ENCODE assay signal across 1 cellular context in the genomic region with DNA sequence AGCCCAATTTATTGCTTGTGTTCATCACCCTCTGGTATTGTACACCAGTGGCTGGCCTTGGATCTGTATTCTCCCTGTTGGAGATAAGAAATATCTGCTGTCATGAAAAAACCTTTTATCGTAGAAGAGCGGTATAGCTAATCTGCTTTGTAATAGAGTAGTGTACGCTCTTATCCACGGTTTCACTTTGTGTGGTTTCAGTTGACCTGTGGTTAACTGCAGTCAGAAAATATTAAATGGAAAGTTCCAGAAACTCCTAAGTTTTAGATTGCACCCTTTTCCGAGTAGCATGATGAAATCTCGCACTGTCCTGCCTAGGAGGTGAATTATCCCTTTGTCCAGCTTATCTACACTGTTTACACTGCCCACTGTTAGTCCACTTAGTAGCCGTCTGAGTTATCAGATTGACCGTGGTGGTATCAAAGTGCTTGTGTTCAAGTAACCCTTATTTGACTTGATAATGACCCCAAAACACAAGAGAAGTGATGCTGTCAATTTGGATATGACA.
A peak's percentile ranks its signal among the peaks of the same experiment; 100 is the strongest.
TF ChIP-seq lines count a peak whose summit lies in the region.

No MANE protein-coding gene starts in this region.

TF ChIP-seq in K562, 482 proteins besides CTCF, POLR2A, EP300 and RAD21 (continued from another document and continues in another):
- TF ChIP-seq, protein P1, sequence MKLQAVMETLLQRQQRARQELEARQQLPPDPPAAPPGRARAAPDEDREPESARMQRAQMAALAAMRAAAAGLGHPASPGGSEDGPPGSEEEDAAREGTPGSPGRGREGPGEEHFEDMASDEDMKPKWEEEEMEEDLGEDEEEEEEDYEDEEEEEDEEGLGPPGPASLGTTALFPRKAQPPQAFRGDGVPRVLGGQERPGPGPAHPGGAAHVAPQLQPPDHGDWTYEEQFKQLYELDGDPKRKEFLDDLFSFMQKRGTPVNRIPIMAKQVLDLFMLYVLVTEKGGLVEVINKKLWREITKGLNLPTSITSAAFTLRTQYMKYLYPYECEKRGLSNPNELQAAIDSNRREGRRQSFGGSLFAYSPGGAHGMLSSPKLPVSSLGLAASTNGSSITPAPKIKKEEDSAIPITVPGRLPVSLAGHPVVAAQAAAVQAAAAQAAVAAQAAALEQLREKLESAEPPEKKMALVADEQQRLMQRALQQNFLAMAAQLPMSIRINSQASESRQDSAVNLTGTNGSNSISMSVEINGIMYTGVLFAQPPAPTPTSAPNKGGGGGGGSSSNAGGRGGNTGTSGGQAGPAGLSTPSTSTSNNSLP (IDR thresholded peaks at IDR 0.05; ENCODE audit: borderline replicate concordance, low read depth, low read length), result peak; percentile 73
- TF ChIP-seq BRD4 (IDR thresholded peaks at IDR 0.05), result no peak
- TF ChIP-seq COPS2 (conservative IDR thresholded peaks at IDR 0.05), result no peak
- TF ChIP-seq HNRNPH1 (optimal IDR thresholded peaks at IDR 0.05; ENCODE audit: low read depth, low read length), result no peak
- no peak for TF ChIP-seq ZBTB17 (CRISPR knock-in tag; IDR thresholded peaks at IDR 0.05)
- TF ChIP-seq MEIS2 (IDR thresholded peaks at IDR 0.05; ENCODE audit: partially characterized antibody), result peak; percentile 84
- TF ChIP-seq HLTF (IDR thresholded peaks at IDR 0.05), result no peak
- TF ChIP-seq BRF1 (IDR thresholded peaks at IDR 0.05; ENCODE audit: borderline replicate concordance, extremely low read depth, insufficient read length), result no peak
- no peak for TF ChIP-seq KLF6 (CRISPR knock-in tag; IDR thresholded peaks at IDR 0.05; ENCODE audit: borderline replicate concordance)
- no peak for TF ChIP-seq POLR2B (IDR thresholded peaks at IDR 0.05; ENCODE audit: low read depth, partially characterized antibody)
- TF ChIP-seq MIER1 (IDR thresholded peaks at IDR 0.05; ENCODE audit: low read depth), result no peak
- no peak for TF ChIP-seq SRF (CRISPR knock-in tag; IDR thresholded peaks at IDR 0.05)
- TF ChIP-seq, protein P2, sequence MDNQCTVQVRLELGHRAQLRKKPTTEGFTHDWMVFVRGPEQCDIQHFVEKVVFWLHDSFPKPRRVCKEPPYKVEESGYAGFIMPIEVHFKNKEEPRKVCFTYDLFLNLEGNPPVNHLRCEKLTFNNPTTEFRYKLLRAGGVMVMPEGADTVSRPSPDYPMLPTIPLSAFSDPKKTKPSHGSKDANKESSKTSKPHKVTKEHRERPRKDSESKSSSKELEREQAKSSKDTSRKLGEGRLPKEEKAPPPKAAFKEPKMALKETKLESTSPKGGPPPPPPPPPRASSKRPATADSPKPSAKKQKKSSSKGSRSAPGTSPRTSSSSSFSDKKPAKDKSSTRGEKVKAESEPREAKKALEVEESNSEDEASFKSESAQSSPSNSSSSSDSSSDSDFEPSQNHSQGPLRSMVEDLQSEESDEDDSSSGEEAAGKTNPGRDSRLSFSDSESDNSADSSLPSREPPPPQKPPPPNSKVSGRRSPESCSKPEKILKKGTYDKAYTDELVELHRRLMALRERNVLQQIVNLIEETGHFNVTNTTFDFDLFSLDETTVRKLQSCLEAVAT (IDR thresholded peaks at IDR 0.05), result peak in 1 of 2 experiments; percentile 80; a peak in 2 of 4 replicates
- no peak for TF ChIP-seq GABPA (tag; conservative IDR thresholded peaks at IDR 0.05; ENCODE audit: low read depth)
- TF ChIP-seq NUFIP1 (IDR thresholded peaks at IDR 0.05; ENCODE audit: partially characterized antibody), result no peak
- TF ChIP-seq MTA3 (IDR thresholded peaks at IDR 0.05; ENCODE audit: borderline replicate concordance), result peak; percentile 78; the same call in 1 of the 2 replicates
- TF ChIP-seq SMARCC2 (IDR thresholded peaks at IDR 0.05; ENCODE audit: low read depth), result peak; percentile 68; the same call in 1 of the 2 replicates
- TF ChIP-seq, protein P3, sequence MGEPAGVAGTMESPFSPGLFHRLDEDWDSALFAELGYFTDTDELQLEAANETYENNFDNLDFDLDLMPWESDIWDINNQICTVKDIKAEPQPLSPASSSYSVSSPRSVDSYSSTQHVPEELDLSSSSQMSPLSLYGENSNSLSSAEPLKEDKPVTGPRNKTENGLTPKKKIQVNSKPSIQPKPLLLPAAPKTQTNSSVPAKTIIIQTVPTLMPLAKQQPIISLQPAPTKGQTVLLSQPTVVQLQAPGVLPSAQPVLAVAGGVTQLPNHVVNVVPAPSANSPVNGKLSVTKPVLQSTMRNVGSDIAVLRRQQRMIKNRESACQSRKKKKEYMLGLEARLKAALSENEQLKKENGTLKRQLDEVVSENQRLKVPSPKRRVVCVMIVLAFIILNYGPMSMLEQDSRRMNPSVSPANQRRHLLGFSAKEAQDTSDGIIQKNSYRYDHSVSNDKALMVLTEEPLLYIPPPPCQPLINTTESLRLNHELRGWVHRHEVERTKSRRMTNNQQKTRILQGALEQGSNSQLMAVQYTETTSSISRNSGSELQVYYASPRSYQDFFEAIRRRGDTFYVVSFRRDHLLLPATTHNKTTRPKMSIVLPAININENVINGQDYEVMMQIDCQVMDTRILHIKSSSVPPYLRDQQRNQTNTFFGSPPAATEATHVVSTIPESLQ (CRISPR knock-in tag; IDR thresholded peaks at IDR 0.05), result no peak
- no peak for TF ChIP-seq BCL6 (CRISPR knock-in tag; IDR thresholded peaks at IDR 0.05)
- no peak for TF ChIP-seq ELF1 (tag; IDR thresholded peaks at IDR 0.05)
- no peak for TF ChIP-seq SAP30 (IDR thresholded peaks at IDR 0.05; ENCODE audit: borderline replicate concordance, insufficient read depth, low read depth, low read length, poor library complexity, severe bottlenecking)
- TF ChIP-seq ZNF785 (CRISPR knock-in tag; IDR thresholded peaks at IDR 0.05), result no peak
- TF ChIP-seq MCM5 (IDR thresholded peaks at IDR 0.05; ENCODE audit: low read depth), result no peak
- TF ChIP-seq ZFPM2 (CRISPR knock-in tag; IDR thresholded peaks at IDR 0.05), result no peak
- TF ChIP-seq POLR2H (tag; IDR thresholded peaks at IDR 0.05; ENCODE audit: low read depth), result no peak
- no peak for TF ChIP-seq DNMT1 (IDR thresholded peaks at IDR 0.05)
- TF ChIP-seq ZNF124 (CRISPR knock-in tag; IDR thresholded peaks at IDR 0.05), result no peak
- TF ChIP-seq CHD1 (IDR thresholded peaks at IDR 0.05; ENCODE audit: low read length), result no peak
- peak; percentile 48; the same call in 1 of the 2 replicates for TF ChIP-seq ZEB2 (IDR thresholded peaks at IDR 0.05)
- TF ChIP-seq ZKSCAN1 (IDR thresholded peaks at IDR 0.05; ENCODE audit: low read depth, low read length), result no peak
- no peak for TF ChIP-seq GTF2A2 (tag; IDR thresholded peaks at IDR 0.05)
- TF ChIP-seq, protein P4, sequence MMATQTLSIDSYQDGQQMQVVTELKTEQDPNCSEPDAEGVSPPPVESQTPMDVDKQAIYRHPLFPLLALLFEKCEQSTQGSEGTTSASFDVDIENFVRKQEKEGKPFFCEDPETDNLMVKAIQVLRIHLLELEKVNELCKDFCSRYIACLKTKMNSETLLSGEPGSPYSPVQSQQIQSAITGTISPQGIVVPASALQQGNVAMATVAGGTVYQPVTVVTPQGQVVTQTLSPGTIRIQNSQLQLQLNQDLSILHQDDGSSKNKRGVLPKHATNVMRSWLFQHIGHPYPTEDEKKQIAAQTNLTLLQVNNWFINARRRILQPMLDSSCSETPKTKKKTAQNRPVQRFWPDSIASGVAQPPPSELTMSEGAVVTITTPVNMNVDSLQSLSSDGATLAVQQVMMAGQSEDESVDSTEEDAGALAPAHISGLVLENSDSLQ (IDR thresholded peaks at IDR 0.05), result 0 out of 2 replicates have a peak, but pooled peaks have one; percentile 19
- TF ChIP-seq ETV5 (CRISPR knock-in tag; IDR thresholded peaks at IDR 0.05; ENCODE audit: low read depth), result no peak
- TF ChIP-seq SMC3 (conservative IDR thresholded peaks at IDR 0.05; ENCODE audit: insufficient read depth, low read depth, low read length), result no peak
- TF ChIP-seq ZC3H11A (IDR thresholded peaks at IDR 0.05; ENCODE audit: low read depth, low read length), result no peak
- no peak for TF ChIP-seq ZFP1 (CRISPR knock-in tag; IDR thresholded peaks at IDR 0.05)
- TF ChIP-seq, protein P5, sequence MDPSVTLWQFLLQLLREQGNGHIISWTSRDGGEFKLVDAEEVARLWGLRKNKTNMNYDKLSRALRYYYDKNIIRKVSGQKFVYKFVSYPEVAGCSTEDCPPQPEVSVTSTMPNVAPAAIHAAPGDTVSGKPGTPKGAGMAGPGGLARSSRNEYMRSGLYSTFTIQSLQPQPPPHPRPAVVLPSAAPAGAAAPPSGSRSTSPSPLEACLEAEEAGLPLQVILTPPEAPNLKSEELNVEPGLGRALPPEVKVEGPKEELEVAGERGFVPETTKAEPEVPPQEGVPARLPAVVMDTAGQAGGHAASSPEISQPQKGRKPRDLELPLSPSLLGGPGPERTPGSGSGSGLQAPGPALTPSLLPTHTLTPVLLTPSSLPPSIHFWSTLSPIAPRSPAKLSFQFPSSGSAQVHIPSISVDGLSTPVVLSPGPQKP (CRISPR knock-in tag; IDR thresholded peaks at IDR 0.05), result no peak
- TF ChIP-seq HDAC2 (IDR thresholded peaks at IDR 0.05), result peak; percentile 88
- no peak for TF ChIP-seq EGR1 (conservative IDR thresholded peaks at IDR 0.05)
- TF ChIP-seq, protein P6, sequence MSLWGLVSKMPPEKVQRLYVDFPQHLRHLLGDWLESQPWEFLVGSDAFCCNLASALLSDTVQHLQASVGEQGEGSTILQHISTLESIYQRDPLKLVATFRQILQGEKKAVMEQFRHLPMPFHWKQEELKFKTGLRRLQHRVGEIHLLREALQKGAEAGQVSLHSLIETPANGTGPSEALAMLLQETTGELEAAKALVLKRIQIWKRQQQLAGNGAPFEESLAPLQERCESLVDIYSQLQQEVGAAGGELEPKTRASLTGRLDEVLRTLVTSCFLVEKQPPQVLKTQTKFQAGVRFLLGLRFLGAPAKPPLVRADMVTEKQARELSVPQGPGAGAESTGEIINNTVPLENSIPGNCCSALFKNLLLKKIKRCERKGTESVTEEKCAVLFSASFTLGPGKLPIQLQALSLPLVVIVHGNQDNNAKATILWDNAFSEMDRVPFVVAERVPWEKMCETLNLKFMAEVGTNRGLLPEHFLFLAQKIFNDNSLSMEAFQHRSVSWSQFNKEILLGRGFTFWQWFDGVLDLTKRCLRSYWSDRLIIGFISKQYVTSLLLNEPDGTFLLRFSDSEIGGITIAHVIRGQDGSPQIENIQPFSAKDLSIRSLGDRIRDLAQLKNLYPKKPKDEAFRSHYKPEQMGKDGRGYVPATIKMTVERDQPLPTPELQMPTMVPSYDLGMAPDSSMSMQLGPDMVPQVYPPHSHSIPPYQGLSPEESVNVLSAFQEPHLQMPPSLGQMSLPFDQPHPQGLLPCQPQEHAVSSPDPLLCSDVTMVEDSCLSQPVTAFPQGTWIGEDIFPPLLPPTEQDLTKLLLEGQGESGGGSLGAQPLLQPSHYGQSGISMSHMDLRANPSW (CRISPR knock-in tag; IDR thresholded peaks at IDR 0.05), result no peak
- TF ChIP-seq U2AF2 (optimal IDR thresholded peaks at IDR 0.05; ENCODE audit: low read depth, low read length), result no peak
- no peak for TF ChIP-seq ZBTB8A (IDR thresholded peaks at IDR 0.05; ENCODE audit: partially characterized antibody)
- no peak for TF ChIP-seq CHCHD3 (CRISPR knock-in tag; IDR thresholded peaks at IDR 0.05)
- TF ChIP-seq ZNF3 (CRISPR knock-in tag; IDR thresholded peaks at IDR 0.05), result no peak
- no peak for TF ChIP-seq NCOA6 (IDR thresholded peaks at IDR 0.05)
- no peak for TF ChIP-seq NEUROD1 (IDR thresholded peaks at IDR 0.05; ENCODE audit: borderline replicate concordance, low read depth, low read length, partially characterized antibody)
- TF ChIP-seq, protein P7, sequence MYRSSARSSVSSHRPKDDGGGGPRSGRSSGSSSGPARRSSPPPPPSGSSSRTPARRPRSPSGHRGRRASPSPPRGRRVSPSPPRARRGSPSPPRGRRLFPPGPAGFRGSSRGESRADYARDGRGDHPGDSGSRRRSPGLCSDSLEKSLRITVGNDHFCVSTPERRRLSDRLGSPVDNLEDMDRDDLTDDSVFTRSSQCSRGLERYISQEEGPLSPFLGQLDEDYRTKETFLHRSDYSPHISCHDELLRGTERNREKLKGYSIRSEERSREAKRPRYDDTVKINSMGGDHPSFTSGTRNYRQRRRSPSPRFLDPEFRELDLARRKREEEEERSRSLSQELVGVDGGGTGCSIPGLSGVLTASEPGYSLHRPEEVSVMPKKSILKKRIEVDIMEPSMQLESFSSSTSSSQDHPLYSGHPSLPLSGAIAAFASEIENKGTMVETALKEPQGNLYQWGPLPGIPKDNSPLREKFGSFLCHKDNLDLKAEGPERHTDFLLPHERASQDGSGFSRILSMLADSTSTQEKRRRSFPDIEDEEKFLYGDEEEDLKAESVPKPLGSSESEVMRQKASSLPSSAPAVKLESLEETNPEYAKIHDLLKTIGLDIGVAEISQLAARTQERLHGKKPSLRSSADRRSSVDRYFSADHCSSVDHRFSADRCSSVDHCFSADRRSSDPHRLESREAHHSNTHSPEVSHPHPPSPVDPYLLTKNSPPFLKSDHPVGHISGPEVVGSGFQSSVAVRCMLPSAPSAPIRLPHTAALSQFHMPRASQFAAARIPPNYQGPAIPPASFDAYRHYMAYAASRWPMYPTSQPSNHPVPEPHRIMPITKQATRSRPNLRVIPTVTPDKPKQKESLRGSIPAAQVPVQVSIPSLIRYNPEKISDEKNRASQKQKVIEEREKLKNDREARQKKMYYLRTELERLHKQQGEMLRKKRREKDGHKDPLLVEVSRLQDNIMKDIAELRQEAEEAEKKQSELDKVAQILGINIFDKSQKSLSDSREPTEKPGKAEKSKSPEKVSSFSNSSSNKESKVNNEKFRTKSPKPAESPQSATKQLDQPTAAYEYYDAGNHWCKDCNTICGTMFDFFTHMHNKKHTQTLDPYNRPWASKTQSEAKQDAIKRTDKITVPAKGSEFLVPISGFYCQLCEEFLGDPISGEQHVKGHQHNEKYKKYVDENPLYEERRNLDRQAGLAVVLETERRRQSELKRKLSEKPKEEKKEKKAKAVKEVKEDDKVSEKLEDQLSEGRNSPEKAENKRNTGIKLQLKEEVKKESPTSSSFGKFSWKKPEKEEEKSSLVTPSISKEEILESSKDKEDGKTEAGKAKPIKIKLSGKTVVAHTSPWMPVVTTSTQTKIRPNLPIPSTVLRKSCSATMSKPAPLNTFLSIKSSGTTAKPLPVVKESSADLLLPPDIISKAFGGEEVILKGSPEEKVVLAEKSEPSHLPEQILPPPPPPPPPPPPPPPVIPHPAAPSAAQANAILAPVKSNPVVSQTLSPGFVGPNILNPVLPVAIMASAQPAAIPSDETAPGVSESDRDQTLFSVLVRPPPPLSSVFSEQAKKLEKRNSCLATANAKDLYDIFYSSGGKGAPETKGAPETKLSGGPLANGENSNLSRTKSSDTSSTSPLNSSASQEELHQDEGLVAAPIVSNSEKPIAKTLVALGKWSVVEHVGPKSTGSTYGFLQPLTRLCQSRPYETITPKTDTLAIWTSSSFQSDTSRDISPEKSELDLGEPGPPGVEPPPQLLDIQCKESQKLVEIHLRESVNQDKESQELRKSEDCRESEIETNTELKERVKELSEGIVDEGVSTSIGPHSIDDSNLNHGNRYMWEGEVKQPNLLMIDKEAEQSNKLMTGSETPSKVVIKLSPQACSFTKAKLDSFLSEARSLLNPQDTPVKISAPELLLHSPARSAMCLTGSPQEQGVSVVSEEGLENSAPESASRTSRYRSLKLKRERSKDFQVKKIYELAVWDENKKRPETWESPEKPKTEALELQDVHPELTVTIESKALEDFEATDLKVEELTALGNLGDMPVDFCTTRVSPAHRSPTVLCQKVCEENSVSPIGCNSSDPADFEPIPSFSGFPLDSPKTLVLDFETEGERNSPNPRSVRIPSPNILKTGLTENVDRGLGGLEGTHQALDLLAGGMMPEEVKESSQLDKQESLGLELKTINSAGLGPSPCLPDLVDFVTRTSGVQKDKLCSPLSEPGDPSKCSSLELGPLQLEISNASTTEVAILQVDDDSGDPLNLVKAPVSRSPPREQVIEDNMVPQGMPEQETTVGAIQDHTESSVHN (IDR thresholded peaks at IDR 0.05; ENCODE audit: borderline replicate concordance in 1 of 2, low read depth in 1 of 2), result 0 out of 4 replicates have a peak, but pooled peaks of 1 of the 2 experiments have one; percentile 12
